ENCODE assay signal across 16 cellular contexts in the genomic region with DNA sequence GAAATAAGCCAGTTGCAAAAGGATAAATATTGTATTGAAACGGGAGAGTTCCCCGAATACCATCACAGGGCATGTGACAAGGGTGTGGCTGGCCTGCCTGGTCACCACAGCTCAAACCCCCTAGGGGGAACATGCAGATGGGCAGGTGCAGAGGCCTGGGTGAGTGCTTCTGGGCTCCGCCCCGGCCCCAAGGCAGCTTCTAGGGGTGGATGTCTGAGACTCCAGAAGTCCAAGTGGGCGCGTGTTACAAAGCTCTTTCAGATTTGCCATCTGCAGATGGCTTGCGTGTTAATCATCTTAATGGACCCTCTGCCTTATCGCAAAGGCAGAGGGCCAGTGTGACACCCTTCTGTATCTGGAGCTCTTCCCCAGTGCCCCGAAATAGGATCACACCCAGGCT.
"Had no signal": no experiment of that assay in that cellular context is flagged by ENCODE, and none has a peak within 500 bp of the region (broad histone marks: within the 10 kb centered on the region; RNA-seq: fewer than 3 reads in every experiment).

No MANE protein-coding gene starts in this region.

- H3K9me3 ChIP-seq: SJSA1 had no signal

- DNase-seq: IMR-90, Karpas-422, KG1, MM.1S, NCI-H1092 treated with DMSO at 0.1 percent for 48 hours, NCI-H1436, NCI-H1694 treated with DMSO at 0.1 percent for 48 hours, NCI-H1930, NCI-H2081, NCI-H2171 treated with DMSO at 0.1 percent for 48 hours, NCI-H446 treated with DMSO at 0.1 percent for 48 hours, NCI-H510A treated with DMSO at 0.1 percent for 48 hours, NCI-H526, RPMI8226 had no signal

- H3K27ac ChIP-seq: SJSA1, SK-N-MC had no signal

- H3K27me3 ChIP-seq: SJSA1 had no signal

- H3K4me1 ChIP-seq: SJSA1 had no signal

- H3K4me3 ChIP-seq: SJSA1, SK-N-MC had no signal

- H3K36me3 ChIP-seq: SJSA1 had no signal
